In the genomic region with DNA sequence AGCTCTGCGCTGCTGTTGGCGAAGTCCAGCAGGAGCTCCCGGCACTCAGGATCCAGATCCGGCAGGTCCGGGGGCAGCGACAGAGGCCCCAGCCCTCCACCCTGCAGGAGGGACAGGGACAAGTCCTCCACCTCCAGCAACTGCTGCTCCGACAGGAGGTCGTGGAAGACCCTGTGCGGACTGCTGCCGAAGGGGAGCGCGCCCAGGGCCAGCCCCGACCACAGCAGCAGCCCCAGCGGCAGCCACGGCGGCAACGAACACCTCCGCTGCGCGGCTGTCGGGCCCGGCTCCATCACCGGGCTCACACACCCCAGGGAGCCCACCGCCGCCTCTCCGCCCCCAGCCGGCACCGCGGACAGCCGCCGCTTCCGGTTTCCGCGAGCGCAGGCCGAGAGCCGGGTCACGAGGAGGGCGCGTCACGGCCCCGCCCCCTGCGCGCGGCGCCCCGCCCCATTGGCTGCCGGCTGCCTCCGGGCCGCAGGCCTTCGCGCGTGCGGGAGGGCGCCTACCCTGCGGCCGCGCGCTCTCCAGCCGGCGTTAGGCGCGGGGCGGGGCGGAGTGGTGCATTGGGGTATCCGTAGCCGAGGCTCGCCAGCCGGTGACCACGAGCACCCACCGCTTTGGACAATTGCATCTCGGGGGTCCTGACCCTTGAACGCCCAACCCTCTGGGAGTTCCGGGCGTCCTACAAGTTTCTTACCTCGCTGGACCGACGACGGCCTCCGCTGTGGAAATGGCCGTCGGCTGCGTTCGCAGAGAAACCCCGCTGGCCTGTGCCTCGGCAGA, we compare ENCODE assay signal across 8 cellular contexts. TPM values are rescaled to one million over a fixed set of nuclear protein-coding genes. Genes with fewer than 3 reads are reported as not detected.
DNase-seq lines count a peak whose midpoint lies in the region; TF ChIP-seq lines count a peak whose summit lies in the region.

A gene with protein sequence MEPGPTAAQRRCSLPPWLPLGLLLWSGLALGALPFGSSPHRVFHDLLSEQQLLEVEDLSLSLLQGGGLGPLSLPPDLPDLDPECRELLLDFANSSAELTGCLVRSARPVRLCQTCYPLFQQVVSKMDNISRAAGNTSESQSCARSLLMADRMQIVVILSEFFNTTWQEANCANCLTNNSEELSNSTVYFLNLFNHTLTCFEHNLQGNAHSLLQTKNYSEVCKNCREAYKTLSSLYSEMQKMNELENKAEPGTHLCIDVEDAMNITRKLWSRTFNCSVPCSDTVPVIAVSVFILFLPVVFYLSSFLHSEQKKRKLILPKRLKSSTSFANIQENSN (minus strand): TSS at position 383 of the 786 bp plus-strand sequence. CDS start 90 bp downstream, at position 293.

- H2AFZ ChIP-seq in MM.1S (ENCODE audit: low read length), result peak within 1 kb of the TSS; percentile 100

- H3K9ac ChIP-seq in MM.1S (ENCODE audit: low read length), result peak within 1 kb of the TSS; percentile 87

- peak within 1 kb of the TSS; percentile 83 for H3K4me3 ChIP-seq in HAP-1
- H3K4me3 ChIP-seq in MM.1S (ENCODE audit: low read length), result peak within 1 kb of the TSS; percentile 100
- peak within 1 kb of the TSS; percentile 79 to 98 for H3K4me3 ChIP-seq in neutrophil (ENCODE audit: low read depth in 1 of 2, low read length in 1 of 2)

- peaks cover 14% of the 10 kb centered on the region for H3K79me2 ChIP-seq in MM.1S (ENCODE audit: low read length)

- no peaks in the 10 kb centered on the region for H3F3A ChIP-seq in MM.1S (ENCODE audit: insufficient read depth, low read length)

- H3K27me3 ChIP-seq in HAP-1 (ENCODE audit: low read depth), result no peaks in the 10 kb centered on the region
- H3K27me3 ChIP-seq in MM.1S (replicated peaks; ENCODE audit: insufficient read depth, low read length), result no peaks in the 10 kb centered on the region
- peaks cover 22% of the 10 kb centered on the region for H3K27me3 ChIP-seq in neutrophil

- DNase-seq in G401 (ENCODE audit: low spot score) (peak; percentile 84), HAP-1 (ENCODE audit: low spot score in 2 of 2) (peak; percentile 82 to 94), MM.1S (peak; percentile 90), SK-MEL-5 (ENCODE audit: low read depth, low spot score) (peak; percentile 79), foreskin melanocyte (peak; percentile 78), superior temporal gyrus (ENCODE audit: extremely low spot score) (peak; percentile 87)
- DNase-seq in activated naive CD4-positive, alpha-beta T cell treated with Interleukin-2 at 50 U/mL for 16 hours, result peak; percentile 95

- H3K9me3 ChIP-seq in HAP-1 (no peaks in the 10 kb centered on the region), MM.1S (replicated peaks; ENCODE audit: insufficient read depth, low read length) (no peaks in the 10 kb centered on the region), neutrophil (no peaks in the 10 kb centered on the region)

- no peaks in the 10 kb centered on the region for H3K9me2 ChIP-seq in MM.1S (replicated peaks; ENCODE audit: insufficient read depth, low read length)

- TF ChIP-seq CTCF in MM.1S (IDR thresholded peaks at IDR 0.05; ENCODE audit: low read length) (no peak), neutrophil (IDR thresholded peaks at IDR 0.05) (peak; percentile 54)

- H3K27ac ChIP-seq in MM.1S (ENCODE audit: low read length) (no peak within 1 kb of the TSS), neutrophil (peak within 1 kb of the TSS; percentile 89)

- H3K4me1 ChIP-seq in HAP-1 (peaks cover 10% of the 10 kb centered on the region), MM.1S (ENCODE audit: low read length) (no peaks in the 10 kb centered on the region), neutrophil (ENCODE audit: control insufficient read depth in 1 of 2, insufficient read depth in 1 of 2, low read depth in 1 of 2, low read length in 1 of 2) (peaks cover 18 to 20% of the 10 kb centered on the region in 2 experiments)

- H3K36me3 ChIP-seq in HAP-1 (replicated peaks), result no peaks in the 10 kb centered on the region
- H3K36me3 ChIP-seq in MM.1S (replicated peaks; ENCODE audit: insufficient read depth, low read length), result no peaks in the 10 kb centered on the region
- H3K36me3 ChIP-seq in neutrophil, result peaks cover 3% of the 10 kb centered on the region

- in situ Hi-C loops in G401 (cut with HindIII; ENCODE audit: low sequenced_read_pairs), result no loop called here
- in situ Hi-C loops in HAP-1 (cut with MboI; ENCODE audit: low sequenced_read_pairs), result no loop called here
- in situ Hi-C loops in SK-MEL-5 (cut with HindIII; ENCODE audit: low pct_unique_long_range_greater_than_20kb, low sequenced_read_pairs), result no loop called here

- H3K4me2 ChIP-seq in MM.1S (ENCODE audit: low read depth, low read length), result peak within 1 kb of the TSS; percentile 93

- H4K20me1 ChIP-seq in MM.1S (ENCODE audit: insufficient read depth, low read length), result no peaks in the 10 kb centered on the region

RNA-seq across cellular contexts. Expression of the gene that starts here (rescaled TPM):
- total RNA-seq in G401 (2014; rRNA removed; shearing (Covaris generic)), result 23.0 and 39.2 TPM in 2 replicates
- 194 and 228 TPM in 2 replicates for total RNA-seq in SK-MEL-5 (2014; rRNA removed; shearing (Covaris generic))
- polyA plus RNA-seq in SK-MEL-5 (2015; cell fraction: cytosol; rRNA removed), result 102 and 134 TPM in 2 replicates
- 61.3 and 76.7 TPM in 2 replicates for polyA plus RNA-seq in SK-MEL-5 (2015; cell fraction: nucleus; rRNA removed)
